In the genomic region with DNA sequence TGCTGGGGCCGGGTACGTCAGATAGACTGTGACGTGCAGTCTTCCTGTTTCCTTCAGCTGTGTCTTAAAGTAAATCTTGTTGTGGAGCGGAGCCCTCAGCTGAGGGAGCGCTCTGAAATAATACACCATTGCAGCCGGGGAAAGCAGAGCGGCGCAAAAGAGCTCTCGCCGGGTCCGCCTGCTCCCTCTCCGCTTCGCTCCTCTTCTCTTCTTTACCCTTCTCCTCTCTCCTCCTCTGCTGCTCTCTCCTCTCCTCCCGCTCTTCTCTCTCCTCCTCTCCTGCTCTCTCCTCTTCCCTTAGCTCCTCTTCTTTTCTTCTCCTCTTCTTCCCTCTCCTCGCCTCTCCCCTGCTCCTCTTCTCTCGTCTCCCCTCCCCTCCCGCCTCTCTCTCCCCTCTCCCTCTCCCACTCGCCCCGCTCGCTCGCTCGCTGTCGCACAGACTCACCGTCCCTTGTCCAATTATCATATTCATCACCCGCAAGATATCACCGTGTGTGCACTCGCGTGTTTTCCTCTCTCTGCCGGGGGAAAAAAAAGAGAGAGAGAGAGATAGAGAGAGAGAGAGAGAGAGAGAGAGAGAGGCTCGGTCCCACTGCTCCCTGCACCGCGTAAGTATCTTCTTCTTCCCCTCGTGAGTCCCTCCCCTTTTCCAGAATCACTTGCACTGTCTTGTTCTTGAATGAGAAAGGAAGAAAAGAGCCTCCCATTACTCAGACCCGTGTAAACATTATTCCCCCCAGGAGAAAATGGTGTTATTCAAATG, we compare ENCODE assay signal across 8 cellular contexts. TPM values are rescaled to one million over a fixed set of nuclear protein-coding genes. Genes with fewer than 3 reads are reported as not detected.
A peak's percentile ranks its signal among the peaks of the same experiment; 100 is the strongest.
DNase-seq lines count a peak whose midpoint lies in the region; FAIRE-seq and TF ChIP-seq lines count a peak whose summit lies in the region.

A gene with protein sequence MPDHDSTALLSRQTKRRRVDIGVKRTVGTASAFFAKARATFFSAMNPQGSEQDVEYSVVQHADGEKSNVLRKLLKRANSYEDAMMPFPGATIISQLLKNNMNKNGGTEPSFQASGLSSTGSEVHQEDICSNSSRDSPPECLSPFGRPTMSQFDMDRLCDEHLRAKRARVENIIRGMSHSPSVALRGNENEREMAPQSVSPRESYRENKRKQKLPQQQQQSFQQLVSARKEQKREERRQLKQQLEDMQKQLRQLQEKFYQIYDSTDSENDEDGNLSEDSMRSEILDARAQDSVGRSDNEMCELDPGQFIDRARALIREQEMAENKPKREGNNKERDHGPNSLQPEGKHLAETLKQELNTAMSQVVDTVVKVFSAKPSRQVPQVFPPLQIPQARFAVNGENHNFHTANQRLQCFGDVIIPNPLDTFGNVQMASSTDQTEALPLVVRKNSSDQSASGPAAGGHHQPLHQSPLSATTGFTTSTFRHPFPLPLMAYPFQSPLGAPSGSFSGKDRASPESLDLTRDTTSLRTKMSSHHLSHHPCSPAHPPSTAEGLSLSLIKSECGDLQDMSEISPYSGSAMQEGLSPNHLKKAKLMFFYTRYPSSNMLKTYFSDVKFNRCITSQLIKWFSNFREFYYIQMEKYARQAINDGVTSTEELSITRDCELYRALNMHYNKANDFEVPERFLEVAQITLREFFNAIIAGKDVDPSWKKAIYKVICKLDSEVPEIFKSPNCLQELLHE (plus strand): TSS at position 98 of the 763 bp plus-strand sequence. CDS start 8,563 bp downstream, outside the sequence.

- H3K4me1 ChIP-seq in prostate gland (replicated peaks), result no peaks in the 10 kb centered on the region

- peak in 1 of 4 experiments; percentile 10 for TF ChIP-seq CTCF in prostate gland (IDR thresholded peaks at IDR 0.05)

- intact Hi-C loops in prostate gland (cut with DNase I), result no loop called here

- peak within 1 kb of the TSS; percentile 43 to 52 for H3K4me3 ChIP-seq in prostate gland

- peak within 1 kb of the TSS; percentile 85 to 87 for H3K27ac ChIP-seq in prostate gland

- TF ChIP-seq POLR2A in H54 (IDR thresholded peaks at IDR 0.05; ENCODE audit: low read depth, low read length), result no peak
- peak; percentile 61 for TF ChIP-seq POLR2A in prostate gland (IDR thresholded peaks at IDR 0.05)

- FAIRE-seq in H54 (lab: Jason Lieb, UNC), result no peak

- WGBS in prostate gland, result 1% methylated on average over 34 of the region's 34 CpGs

- no peaks in the 10 kb centered on the region for H3K9me3 ChIP-seq in prostate gland

- H3K27me3 ChIP-seq in prostate gland (replicated peaks; ENCODE audit: insufficient read depth), result no peaks in the 10 kb centered on the region

- DNase-seq in ELF-1 (ENCODE audit: low read depth, low spot score) (peak; percentile 90), H54 (ENCODE audit: insufficient read length, low spot score) (peak; percentile 45), M059J (ENCODE audit: low read depth) (peak; percentile 86), SHP77 treated with DMSO at 0.1 percent for 48 hours (lab: John Stamatoyannopoulos, UW) (peak; percentile 71), brain pericyte (ENCODE audit: low read depth, low spot score) (peak; percentile 29), hippocampal formation (lab: John Stamatoyannopoulos, UW) (peak; percentile 73 to 81), prostate gland (ENCODE audit: low spot score) (peak; percentile 87), Kasumi-1 (lab: John Stamatoyannopoulos, UW) (no peak)

- H3K36me3 ChIP-seq in prostate gland, result no peaks in the 10 kb centered on the region

RNA-seq across cellular contexts. Expression of the gene that starts here (rescaled TPM):
- total RNA-seq in M059J (2014; rRNA removed; shearing (Covaris generic)), result 0.02 and 0.17 TPM in 2 replicates
- 1 to 10 TPM; 1.1 to 6.2 TPM for total RNA-seq in prostate gland

Comparison
In these comparisons a context has a peak if more than half of its experiments do, and no peak if none do; other contexts are left out.
1. Peak in DNase-seq in M059J; RNA of the gene not detected or under 1 TPM.
2. DNase-seq: peak in ELF-1 (single experiment), H54 (single experiment), SHP77 treated with DMSO at 0.1 percent for 48 hours (single experiment), brain pericyte (single experiment), hippocampal formation (2 of 2) and prostate gland (single experiment); none in Kasumi-1 (0 of 2).